In the genomic region with DNA sequence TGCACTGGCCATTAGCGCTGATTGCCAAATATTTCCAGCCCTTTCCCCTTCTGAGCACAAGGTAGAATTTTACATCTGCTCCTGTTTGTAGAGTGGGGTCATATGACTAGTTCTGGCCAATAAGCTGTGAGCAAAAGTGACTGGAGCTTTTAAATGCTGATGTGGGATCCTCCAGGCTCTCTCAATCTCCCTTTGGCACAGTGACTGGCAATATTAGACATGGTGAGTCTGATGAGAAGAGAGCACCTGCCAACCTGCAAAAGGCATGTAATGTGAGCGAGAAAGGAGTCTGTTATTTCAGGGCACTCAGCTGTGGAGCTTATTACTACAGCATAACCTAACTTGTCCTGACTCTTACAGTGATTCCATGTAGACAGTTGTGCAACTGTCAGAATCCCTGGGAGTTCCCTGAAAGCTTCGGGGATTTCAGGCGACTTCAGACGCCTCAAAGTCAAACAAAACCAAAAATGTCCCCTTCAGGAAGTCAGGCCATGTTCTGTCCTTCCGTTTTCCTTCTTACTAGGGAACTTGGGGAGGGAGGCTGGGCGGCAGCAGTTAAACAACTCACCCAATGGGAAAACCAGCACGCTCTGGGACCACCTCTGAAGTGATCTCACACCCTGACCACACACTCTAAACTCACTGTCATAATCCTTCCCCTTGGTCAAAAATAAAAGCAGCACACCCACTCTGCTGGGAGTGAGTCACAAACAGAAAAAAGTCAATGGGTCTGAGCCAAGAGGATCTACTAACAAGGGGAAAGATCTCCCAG, we compare ENCODE assay signal across 10 cellular contexts. TPM values are rescaled to one million over a fixed set of nuclear protein-coding genes. Genes with fewer than 3 reads are reported as not detected.
DNase-seq lines count a peak whose midpoint lies in the region; ATAC-seq, FAIRE-seq and TF ChIP-seq lines count a peak whose summit lies in the region.
"Had no signal": no experiment of that assay in that cellular context is flagged by ENCODE, and none has a peak within 500 bp of the region (broad histone marks: within the 10 kb centered on the region; RNA-seq: fewer than 3 reads in every experiment).

No MANE protein-coding gene starts in this region.

- H3K36me3 ChIP-seq in RWPE2 (ENCODE audit: low read depth) = no peaks in the 10 kb centered on the region
- H3K36me3 ChIP-seq in mammary epithelial cell (ENCODE audit: insufficient read depth, low read length) = no peaks in the 10 kb centered on the region
- H3K36me3 ChIP-seq: tibial nerve had no signal

- no peak for TF ChIP-seq POLR2A in GM12891 (IDR thresholded peaks at IDR 0.05; ENCODE audit: low read depth, low read length)

- TF ChIP-seq CTCF in RWPE2 (IDR thresholded peaks at IDR 0.05; ENCODE audit: poor library complexity, severe bottlenecking) (no peak), mammary epithelial cell (conservative IDR thresholded peaks at IDR 0.05 in 1 of 2, IDR thresholded peaks at IDR 0.05 in 1 of 2; ENCODE audit: extremely low read depth in 1 of 2, insufficient read depth in 1 of 2, low read depth in 1 of 2, low read length in 2 of 2) (no peak), nephron (IDR thresholded peaks at IDR 0.05; ENCODE audit: unreplicated experiment in 3 of 3) (no peak)

- ATAC-seq in HG02885 (IDR thresholded peaks at IDR 0.05; ENCODE audit: poor library complexity, unreplicated experiment) (peak; percentile 51), RWPE2 (ENCODE audit: low read depth) (peak; percentile 65)

- peaks cover 75% of the 10 kb centered on the region for H3K27me3 Mint-ChIP-seq in nephron (ENCODE audit: low read depth)

- no peak for FAIRE-seq in GM12891 (lab: Jason Lieb, UNC)
- FAIRE-seq: colon had no signal

- H3K9me3 ChIP-seq in RWPE2 (ENCODE audit: severe bottlenecking) (no peaks in the 10 kb centered on the region), mammary epithelial cell (replicated peaks; ENCODE audit: insufficient read depth, low read length) (no peaks in the 10 kb centered on the region)
- H3K9me3 ChIP-seq: tibial nerve had no signal

- H3K9ac ChIP-seq in mammary epithelial cell (ENCODE audit: insufficient read depth, low read length) = peak overlapping the region; percentile 30

- H2AFZ ChIP-seq in mammary epithelial cell (ENCODE audit: low read depth, low read length) = peak overlapping the region; percentile 17

- no peaks in the 10 kb centered on the region for H3K79me2 ChIP-seq in mammary epithelial cell (ENCODE audit: insufficient read depth, low read length)

- in situ Hi-C loops in mammary epithelial cell (cut with MboI; ENCODE audit: low sequenced_read_pairs in 2 of 2) = loop anchor here in 1 of 2 donors (5.0 kb wide), 1 partner anchor 89 kb away; no protein-coding TSS in a partner anchor

- H4K20me1 ChIP-seq in mammary epithelial cell (ENCODE audit: insufficient read depth, low read length) = no peaks in the 10 kb centered on the region

- H3K27ac ChIP-seq in RWPE2 (ENCODE audit: poor library complexity, severe bottlenecking) (peak overlapping the region; percentile 38), mammary epithelial cell (ENCODE audit: insufficient read depth, low read depth, low read length) (peak overlapping the region; percentile 18)

- CTCF ChIA-PET in mammary epithelial cell (lab: Charles Lee; ENCODE audit: low non-redundant PET) = no interaction called here

- H3K4me3 ChIP-seq in RWPE2 (ENCODE audit: severe bottlenecking) (no peak overlapping the region), mammary epithelial cell (replicated peaks in 1 of 3; ENCODE audit: insufficient read depth in 1 of 3, low read depth in 2 of 3, low read length in 3 of 3) (no peak overlapping the region)
- H3K4me3 ChIP-seq: tibial nerve had no signal

- dilution Hi-C loops in mammary epithelial cell (cut with HindIII; ENCODE audit: low sequenced_read_pairs) = no loop called here

- intact Hi-C loops in mammary epithelial cell (cut with micrococcal nuclease) = no loop called here

- H3K27me3 ChIP-seq in RWPE2 (ENCODE audit: insufficient read depth, poor library complexity, severe bottlenecking) (no peaks in the 10 kb centered on the region), mammary epithelial cell (ENCODE audit: insufficient read depth, low read length) (no peaks in the 10 kb centered on the region)

- DNase-seq in activated T-cell treated with anti-CD3 and anti-CD28 coated beads for 48 hours (ENCODE audit: low read depth) (peak; percentile 50), activated T-cell treated with anti-CD3 and anti-CD28 coated beads for 4 hours (no peak), RWPE2 (ENCODE audit: low spot score) (no peak), mammary epithelial cell (peak; percentile 97), GM12891 (ENCODE audit: insufficient read length, low spot score) (no peak), cortex of kidney (lab: John Stamatoyannopoulos, UW) (no peak)

- peaks cover 31% of the 10 kb centered on the region for H3K4me1 ChIP-seq in RWPE2 (ENCODE audit: insufficient read depth, poor library complexity, severe bottlenecking)
- H3K4me1 ChIP-seq in mammary epithelial cell (ENCODE audit: insufficient read depth, low read length) = peaks cover 41% of the 10 kb centered on the region

- no peaks in the 10 kb centered on the region for H3K36me3 Mint-ChIP-seq in nephron (ENCODE audit: low read depth)

- H3K4me3 Mint-ChIP-seq in nephron = peak overlapping the region in 2 of 3 experiments; percentile 24 to 41

- 36% methylated on average over 7 of the region's 8 CpGs for whole genome bisulfite sequencing in mammary epithelial cell (ENCODE audit: low coverage, missing lambda C conversion rate)

- peaks cover 44% of the 10 kb centered on the region for H3K4me1 Mint-ChIP-seq in nephron

- BruUV-seq in mammary epithelial cell (replicated peaks; lab: Mats Ljungman, UMichigan) = no TSS peak

- no peaks in the 10 kb centered on the region for H3K9me3 Mint-ChIP-seq in nephron

- H3K4me2 ChIP-seq in mammary epithelial cell (ENCODE audit: insufficient read depth, low read depth, low read length) = peak overlapping the region; percentile 50

- peak overlapping the region in 2 of 3 experiments; percentile 43 for H3K27ac Mint-ChIP-seq in nephron

TF ChIP-seq in GM12891, 5 proteins besides CTCF, POLR2A, EP300 and RAD21:
- no peak for TF ChIP-seq POLR2AphosphoS5 (IDR thresholded peaks at IDR 0.05; ENCODE audit: low read depth, low read length)
- no peak for TF ChIP-seq SPI1 (IDR thresholded peaks at IDR 0.05; ENCODE audit: low read depth, low read length)
- TF ChIP-seq TAF1 (IDR thresholded peaks at IDR 0.05; ENCODE audit: low read depth, low read length) = no peak

RNA-seq across cellular contexts. Expression of a gene that starts 3.6 kb away (rescaled TPM):
- 1 to 10 TPM; 3.5 to 6.7 TPM for total RNA-seq in mammary epithelial cell
- polyA plus RNA-seq in mammary epithelial cell = 1.8 TPM
- polyA minus RNA-seq in mammary epithelial cell = 3.4 TPM
- 51.8 TPM for polyA plus RNA-seq in GM12891 (2012; ENCODE audit: low read depth, missing spikeins)

RNA-seq across cellular contexts. Expression of a gene that starts 33.5 kb away (rescaled TPM):
- 10 to 100 TPM in 1 of 2 donors, 1 to 10 TPM in 1; 9.2 to 11.6 TPM for total RNA-seq in mammary epithelial cell
- 6.7 TPM for polyA plus RNA-seq in mammary epithelial cell
- 5.5 TPM for polyA minus RNA-seq in mammary epithelial cell
- 12.4 TPM for polyA plus RNA-seq in GM12891 (2012; ENCODE audit: low read depth, missing spikeins)

Comparison
In these comparisons a context has a peak if more than half of its experiments do, and no peak if none do; other contexts are left out.
1. DNase-seq: peak in activated T-cell treated with anti-CD3 and anti-CD28 coated beads for 48 hours (single experiment) and mammary epithelial cell (single experiment); none in activated T-cell treated with anti-CD3 and anti-CD28 coated beads for 4 hours (single experiment), RWPE2 (single experiment), GM12891 (single experiment) and cortex of kidney (single experiment).